Comparison of ENCODE assay signal across 6 cellular contexts in genomic region chr9:68639256-68639655, GRCh38.
A peak's percentile ranks its signal among the peaks of the same experiment; 100 is the strongest.
DNase-seq lines count a peak whose midpoint lies in the region; ATAC-seq and TF ChIP-seq lines count a peak whose summit lies in the region.
"Not testable (repeated sequence)": the region's sequence is repeated elsewhere in the genome, so short reads cannot be mapped to it uniquely, and the experiment has no call there.

No MANE protein-coding gene starts in this region.

- not testable (repeated sequence) for H3K9me3 ChIP-seq in DOHH2 (ENCODE audit: control insufficient read depth, insufficient read depth, low read length); Karpas-422 (ENCODE audit: low read length); OCI-LY7 (ENCODE audit: low read length)

- not testable (repeated sequence) for H3K9me3 Mint-ChIP-seq in activated T-helper 1 cell treated with anti-CD3 and anti-CD28 coated beads, Interleukin-12 subunit alpha, Interleukin-12 subunit beta, Interleukin-2, Interleukin-4 antibody, amounts not matched to agents 30 ng/mL and 10 ng/mL and 1 ng/mL, durations not matched to agents 14 hours and 24 hours and 36 hours; memory B cell; stimulated activated naive B cell treated with anti-CD40 and anti-IgM and Interleukin-4, amounts not matched to agents 10 μg/mL and 1 μg/mL and 100 μg/mL, for 72 hours

- H3K27ac ChIP-seq in DOHH2 (ENCODE audit: low read depth, low read length) (peak overlapping the region; percentile 77), Karpas-422 (ENCODE audit: low read length) (peak overlapping the region; percentile 90), OCI-LY7 (ENCODE audit: low read depth, low read length, poor library complexity, severe bottlenecking) (peak overlapping the region; percentile 99)

- not testable (repeated sequence) for H3K27me3 ChIP-seq in DOHH2 (ENCODE audit: control insufficient read depth, low read length); Karpas-422 (ENCODE audit: low read length)

- H3K79me2 ChIP-seq in DOHH2 (ENCODE audit: control insufficient read depth, low read length); Karpas-422 (ENCODE audit: low read length); OCI-LY7 (ENCODE audit: insufficient read depth, low read depth, low read length): not testable (repeated sequence)

- not testable (repeated sequence) for H3K36me3 Mint-ChIP-seq in activated T-helper 1 cell treated with anti-CD3 and anti-CD28 coated beads, Interleukin-12 subunit alpha, Interleukin-12 subunit beta, Interleukin-2, Interleukin-4 antibody, amounts not matched to agents 30 ng/mL and 10 ng/mL and 1 ng/mL, durations not matched to agents 14 hours and 24 hours and 36 hours (ENCODE audit: low read depth); memory B cell; stimulated activated naive B cell treated with anti-CD40 and anti-IgM and Interleukin-4, amounts not matched to agents 10 μg/mL and 1 μg/mL and 100 μg/mL, for 72 hours

- CTCF ChIA-PET in OCI-LY7 (lab: Charles Lee; ENCODE audit: unreplicated experiment): not testable (repeated sequence)

- POLR2A ChIA-PET in OCI-LY7 (lab: Charles Lee): interaction anchor here (1.0 to 2.3 kb wide), 3 partner anchors 56 to 69 kb away, joined by 3 to 7 read pairs (median 6); no protein-coding TSS in a partner anchor

- peak overlapping the region; percentile 56 for H3K4me3 ChIP-seq in DOHH2 (ENCODE audit: low read length)
- H3K4me3 ChIP-seq in Karpas-422 (ENCODE audit: low read length): peak overlapping the region; percentile 39
- H3K4me3 ChIP-seq in OCI-LY7 (ENCODE audit: low read depth, low read length, poor library complexity, severe bottlenecking): peak overlapping the region; percentile 57

- H4K20me1 ChIP-seq in DOHH2 (ENCODE audit: control insufficient read depth, insufficient read depth, low read depth, low read length); Karpas-422 (ENCODE audit: insufficient read depth, low read depth, low read length); OCI-LY7 (ENCODE audit: insufficient read depth, low read length): not testable (repeated sequence)

- DNase-seq in Karpas-422 (peak; percentile 64), OCI-LY7 (ENCODE audit: low spot score) (peak; percentile 69)
- not testable (repeated sequence) for DNase-seq in activated T-helper 1 cell treated with anti-CD3 and anti-CD28 coated beads, Interleukin-12 subunit alpha, Interleukin-12 subunit beta, Interleukin-2, Interleukin-4 antibody, amounts not matched to agents 30 ng/mL and 10 ng/mL and 1 ng/mL, durations not matched to agents 14 hours and 24 hours and 36 hours (ENCODE audit: low spot score); memory B cell (ENCODE audit: low spot score in 2 of 2)
- peak; percentile 25 for DNase-seq in stimulated activated naive B cell treated with anti-CD40 and anti-IgM and Interleukin-4, amounts not matched to agents 10 μg/mL and 1 μg/mL and 100 μg/mL, for 72 hours

- H3K4me1 ChIP-seq in DOHH2 (ENCODE audit: control insufficient read depth, low read length) (peaks cover 68% of the 10 kb centered on the region), Karpas-422 (ENCODE audit: low read length) (peaks cover 55% of the 10 kb centered on the region), OCI-LY7 (ENCODE audit: insufficient read depth, low read length, poor library complexity, severe bottlenecking) (peaks cover 98% of the 10 kb centered on the region)

- ATAC-seq in memory B cell (ENCODE audit: low read depth): peak; percentile 5
- ATAC-seq in stimulated activated naive B cell treated with anti-CD40 and anti-IgM and Interleukin-4, amounts not matched to agents 10 μg/mL and 1 μg/mL and 100 μg/mL, for 72 hours (replicated peaks): peak in 1 of 2 donors; percentile 6

- H3K4me2 ChIP-seq in DOHH2 (ENCODE audit: low read length): peak overlapping the region; percentile 69
- H3K4me2 ChIP-seq in Karpas-422 (ENCODE audit: low read depth, low read length, poor library complexity, severe bottlenecking): peak overlapping the region; percentile 52
- H3K4me2 ChIP-seq in OCI-LY7 (ENCODE audit: low read length): peak overlapping the region; percentile 84

- peaks cover 31% of the 10 kb centered on the region for H3F3A ChIP-seq in DOHH2 (ENCODE audit: control insufficient read depth, insufficient read depth)

- 0 out of 2 replicates have a peak overlapping the region, but pooled peaks have one; percentile 31 for H2AFZ ChIP-seq in Karpas-422 (ENCODE audit: low read length)
- peak overlapping the region; percentile 71 for H2AFZ ChIP-seq in OCI-LY7 (ENCODE audit: low read length)

- H3K9ac ChIP-seq in Karpas-422 (ENCODE audit: low read length): peak overlapping the region; percentile 34; the same call in 1 of the 2 replicates

- not testable (repeated sequence) for BruUV-seq in OCI-LY7 (replicated peaks; lab: Mats Ljungman, UMichigan)

- not testable (repeated sequence) for H3K27me3 Mint-ChIP-seq in activated T-helper 1 cell treated with anti-CD3 and anti-CD28 coated beads, Interleukin-12 subunit alpha, Interleukin-12 subunit beta, Interleukin-2, Interleukin-4 antibody, amounts not matched to agents 30 ng/mL and 10 ng/mL and 1 ng/mL, durations not matched to agents 14 hours and 24 hours and 36 hours (ENCODE audit: insufficient read depth); memory B cell; stimulated activated naive B cell treated with anti-CD40 and anti-IgM and Interleukin-4, amounts not matched to agents 10 μg/mL and 1 μg/mL and 100 μg/mL, for 72 hours

- H3K36me3 ChIP-seq in DOHH2 (ENCODE audit: control insufficient read depth, low read length); Karpas-422 (ENCODE audit: insufficient read depth, low read length); OCI-LY7 (ENCODE audit: insufficient read depth, low read length): not testable (repeated sequence)

- not testable (repeated sequence) for H3K4me3 Mint-ChIP-seq in activated T-helper 1 cell treated with anti-CD3 and anti-CD28 coated beads, Interleukin-12 subunit alpha, Interleukin-12 subunit beta, Interleukin-2, Interleukin-4 antibody, amounts not matched to agents 30 ng/mL and 10 ng/mL and 1 ng/mL, durations not matched to agents 14 hours and 24 hours and 36 hours
- H3K4me3 Mint-ChIP-seq in memory B cell: peak overlapping the region; percentile 66
- peak overlapping the region; percentile 8 to 79 for H3K4me3 Mint-ChIP-seq in stimulated activated naive B cell treated with anti-CD40 and anti-IgM and Interleukin-4, amounts not matched to agents 10 μg/mL and 1 μg/mL and 100 μg/mL, for 72 hours

- H3K4me1 Mint-ChIP-seq in activated T-helper 1 cell treated with anti-CD3 and anti-CD28 coated beads, Interleukin-12 subunit alpha, Interleukin-12 subunit beta, Interleukin-2, Interleukin-4 antibody, amounts not matched to agents 30 ng/mL and 10 ng/mL and 1 ng/mL, durations not matched to agents 14 hours and 24 hours and 36 hours (ENCODE audit: low read depth): peaks cover 16% of the 10 kb centered on the region
- peaks cover 66% of the 10 kb centered on the region for H3K4me1 Mint-ChIP-seq in memory B cell
- peaks cover 53 to 92% of the 10 kb centered on the region in 2 donors for H3K4me1 Mint-ChIP-seq in stimulated activated naive B cell treated with anti-CD40 and anti-IgM and Interleukin-4, amounts not matched to agents 10 μg/mL and 1 μg/mL and 100 μg/mL, for 72 hours

- peak overlapping the region; percentile 49 for H3K27ac Mint-ChIP-seq in activated T-helper 1 cell treated with anti-CD3 and anti-CD28 coated beads, Interleukin-12 subunit alpha, Interleukin-12 subunit beta, Interleukin-2, Interleukin-4 antibody, amounts not matched to agents 30 ng/mL and 10 ng/mL and 1 ng/mL, durations not matched to agents 14 hours and 24 hours and 36 hours
- H3K27ac Mint-ChIP-seq in memory B cell: peak overlapping the region; percentile 92
- peak overlapping the region; percentile 98 for H3K27ac Mint-ChIP-seq in stimulated activated naive B cell treated with anti-CD40 and anti-IgM and Interleukin-4, amounts not matched to agents 10 μg/mL and 1 μg/mL and 100 μg/mL, for 72 hours

- not testable (repeated sequence) for TF ChIP-seq CTCF in DOHH2 (IDR thresholded peaks at IDR 0.05; ENCODE audit: low read depth, low read length, poor library complexity, severe bottlenecking); OCI-LY7 (conservative IDR thresholded peaks at IDR 0.05; ENCODE audit: low read length)

- intact Hi-C loops in OCI-LY7 (cut with micrococcal nuclease; ENCODE audit: unreplicated experiment); activated T-helper 1 cell treated with anti-CD3 and anti-CD28 coated beads, Interleukin-12 subunit alpha, Interleukin-12 subunit beta, Interleukin-2, Interleukin-4 antibody, amounts not matched to agents 30 ng/mL and 10 ng/mL and 1 ng/mL, durations not matched to agents 14 hours and 24 hours and 36 hours (cut with micrococcal nuclease): not testable (repeated sequence)

- not testable (repeated sequence) for H3K9me2 ChIP-seq in DOHH2 (replicated peaks; ENCODE audit: control insufficient read depth, low read length); Karpas-422 (replicated peaks; ENCODE audit: insufficient read depth, low read length); OCI-LY7 (ENCODE audit: insufficient read depth, low read length)
